24 cellular contexts compared by ENCODE assay signal in genomic region chr16:75092777-75093176, GRCh38. TPM values are rescaled to one million over a fixed set of nuclear protein-coding genes. Genes with fewer than 3 reads are reported as not detected.
DNase-seq lines count a peak whose midpoint lies in the region; ATAC-seq, FAIRE-seq and TF ChIP-seq lines count a peak whose summit lies in the region.
"Had no signal": no experiment of that assay in that cellular context is flagged by ENCODE, and none has a peak within 500 bp of the region (broad histone marks: within the 10 kb centered on the region; RNA-seq: fewer than 3 reads in every experiment).

No MANE protein-coding gene starts in this region.

- no peaks in the 10 kb centered on the region for H3K9me3 Mint-ChIP-seq in GM23338
- H3K9me3 Mint-ChIP-seq in activated T-helper 17 cell treated with anti-CD3 and anti-CD28 coated beads, Interleukin-2, amount 50 U/mL, for 72 hours = no peaks in the 10 kb centered on the region
- H3K9me3 Mint-ChIP-seq: CD4-positive, alpha-beta T cell; stimulated activated naive B cell treated with anti-CD40 and anti-IgM and Interleukin-4, amounts not matched to agents 10 μg/mL and 1 μg/mL and 100 μg/mL, for 72 hours had no signal

- H2AFZ ChIP-seq in GM23338 = no peak overlapping the region

- 51% methylated on average over 7 of the region's 7 CpGs for WGBS in A549 (ENCODE audit: missing lambda C conversion rate)

- FAIRE-seq in A549 (lab: Jason Lieb, UNC) = no peak
- FAIRE-seq: frontal cortex had no signal

- no peak for TF ChIP-seq POLR2A in A549 (IDR thresholded peaks at IDR 0.05; ENCODE audit: low read length)

- POLR2A ChIA-PET in A549 (lab: Yijun Ruan, JAX) = no interaction called here

- no peak overlapping the region for H3K4me3 ChIP-seq in A549
- no peak overlapping the region for H3K4me3 ChIP-seq in GM23338
- H3K4me3 ChIP-seq: right atrium auricular region had no signal

- no peak for TF ChIP-seq RAD21 in A549 (conservative IDR thresholded peaks at IDR 0.05 in 1 of 2, IDR thresholded peaks at IDR 0.05 in 1 of 2)

- H3K4me3 Mint-ChIP-seq in GM23338 = no peak overlapping the region
- H3K4me3 Mint-ChIP-seq in activated T-helper 17 cell treated with anti-CD3 and anti-CD28 coated beads, Interleukin-2, amount 50 U/mL, for 72 hours = no peak overlapping the region
- H3K4me3 Mint-ChIP-seq: activated CD8-positive, alpha-beta memory T cell treated with anti-CD3 and anti-CD28 coated beads, Interleukin-2, amount 10 ng/mL, durations not matched to agents 7 days and 5 days; CD4-positive, alpha-beta T cell; stimulated activated naive B cell treated with anti-CD40 and anti-IgM and Interleukin-4, amounts not matched to agents 10 μg/mL and 1 μg/mL and 100 μg/mL, for 72 hours had no signal

- peaks cover 2% of the 10 kb centered on the region; the same call in 1 of the 3 replicates for H3K36me3 Mint-ChIP-seq in GM23338 (ENCODE audit: low read depth)
- H3K36me3 Mint-ChIP-seq in activated T-helper 17 cell treated with anti-CD3 and anti-CD28 coated beads, Interleukin-2, amount 50 U/mL, for 72 hours (ENCODE audit: low read depth) = peaks cover 27% of the 10 kb centered on the region
- H3K36me3 Mint-ChIP-seq: activated CD8-positive, alpha-beta memory T cell treated with anti-CD3 and anti-CD28 coated beads, Interleukin-2, amount 10 ng/mL, durations not matched to agents 7 days and 5 days; stimulated activated naive B cell treated with anti-CD40 and anti-IgM and Interleukin-4, amounts not matched to agents 10 μg/mL and 1 μg/mL and 100 μg/mL, for 72 hours had no signal

- H3K4me2 ChIP-seq in A549 (peak overlapping the region; percentile 27; the same call in 1 of the 3 replicates), GM23338 (0 out of 2 replicates have a peak overlapping the region, but pooled peaks have one; percentile 19)
- H3K4me2 ChIP-seq: SK-N-SH had no signal

- H3K27me3 Mint-ChIP-seq in GM23338 (ENCODE audit: insufficient read depth, low read depth, poor library complexity) = peaks cover 15% of the 10 kb centered on the region
- H3K27me3 Mint-ChIP-seq in activated T-helper 17 cell treated with anti-CD3 and anti-CD28 coated beads, Interleukin-2, amount 50 U/mL, for 72 hours = no peaks in the 10 kb centered on the region
- H3K27me3 Mint-ChIP-seq: activated CD8-positive, alpha-beta memory T cell treated with anti-CD3 and anti-CD28 coated beads, Interleukin-2, amount 10 ng/mL, durations not matched to agents 7 days and 5 days; CD4-positive, alpha-beta T cell had no signal

- H3K9me2 ChIP-seq in GM23338 (ENCODE audit: insufficient read depth) = no peaks in the 10 kb centered on the region
- H3K9me2 ChIP-seq: SK-N-SH had no signal

- H3K4me1 Mint-ChIP-seq in GM23338 = peaks cover 45% of the 10 kb centered on the region
- H3K4me1 Mint-ChIP-seq in activated T-helper 17 cell treated with anti-CD3 and anti-CD28 coated beads, Interleukin-2, amount 50 U/mL, for 72 hours = peaks cover 31% of the 10 kb centered on the region

- peaks cover 51% of the 10 kb centered on the region for H3K79me2 ChIP-seq in GM23338 (replicated peaks; ENCODE audit: insufficient read depth)

- no peak for TF ChIP-seq EP300 in A549 (IDR thresholded peaks at IDR 0.05)

- no peak for DNase-seq in A549 (ENCODE audit: low read depth in 1 of 2, low spot score in 1 of 2)
- peak; percentile 63 for DNase-seq in GM23338 (ENCODE audit: low spot score)
- DNase-seq in mucosa of gallbladder (ENCODE audit: low spot score) = peak; percentile 49
- no peak for DNase-seq in middle frontal gyrus (ENCODE audit: extremely low spot score, low spot score)
- DNase-seq: activated CD4-positive, CD25-positive, alpha-beta regulatory T cell treated with anti-CD3 and anti-CD28 coated beads, Interleukin-2, amount 50 U/mL, for 72 hours; activated CD8-positive, alpha-beta memory T cell treated with anti-CD3 and anti-CD28 coated beads, Interleukin-2, amount 10 ng/mL, durations not matched to agents 7 days and 5 days; activated gamma-delta T cell; amygdala; caudate nucleus; CD4-positive, alpha-beta T cell; erythroblast; NCI-H774; nucleus accumbens; SK-N-SH; stimulated activated naive B cell treated with anti-CD40 and anti-IgM and Interleukin-4, amounts not matched to agents 10 μg/mL and 1 μg/mL and 100 μg/mL, for 72 hours; T1000 had no signal

- H3K9me3 ChIP-seq in A549 = no peaks in the 10 kb centered on the region
- H3K9me3 ChIP-seq: right atrium auricular region, SK-N-SH had no signal

- H3F3A ChIP-seq in GM23338 (replicated peaks; ENCODE audit: low read depth) = no peaks in the 10 kb centered on the region; the same call in 1 of the 2 replicates

- peaks cover 5% of the 10 kb centered on the region for H4K20me1 ChIP-seq in GM23338 (replicated peaks; ENCODE audit: insufficient read depth)

- ATAC-seq in A549 (peak in 1 of 2 experiments; percentile 12; a peak in 2 of 6 replicates), GM23338 (peak; percentile 45), GM18517 (IDR thresholded peaks at IDR 0.05; ENCODE audit: unreplicated experiment) (no peak), GM19455 (IDR thresholded peaks at IDR 0.05; ENCODE audit: unreplicated experiment) (no peak), HG03095 (IDR thresholded peaks at IDR 0.05; ENCODE audit: unreplicated experiment) (no peak)
- no peak for ATAC-seq in activated T-helper 17 cell treated with anti-CD3 and anti-CD28 coated beads, Interleukin-2, amount 50 U/mL, for 72 hours (replicated peaks)
- ATAC-seq: activated CD8-positive, alpha-beta memory T cell treated with anti-CD3 and anti-CD28 coated beads, Interleukin-2, amount 10 ng/mL, durations not matched to agents 7 days and 5 days; Panc1; stimulated activated naive B cell treated with anti-CD40 and anti-IgM and Interleukin-4, amounts not matched to agents 10 μg/mL and 1 μg/mL and 100 μg/mL, for 72 hours had no signal

- H3K27ac ChIP-seq in A549 = peak overlapping the region in 1 of 2 experiments; percentile 69; a peak in 3 of 6 replicates
- H3K27ac ChIP-seq in GM23338 (ENCODE audit: low read depth) = no peak overlapping the region
- H3K27ac ChIP-seq: right atrium auricular region had no signal

- TF ChIP-seq CTCF in A549 (IDR thresholded peaks at IDR 0.05) (no peak), GM23338 (conservative IDR thresholded peaks at IDR 0.05; ENCODE audit: low read depth in 2 of 2) (no peak)

- H3K36me3 ChIP-seq in GM23338 (ENCODE audit: insufficient read depth) = no peaks in the 10 kb centered on the region

- H3K4me1 ChIP-seq in A549 = peaks cover 35% of the 10 kb centered on the region
- peaks cover 27% of the 10 kb centered on the region for H3K4me1 ChIP-seq in GM23338 (ENCODE audit: insufficient read depth)

- CTCF ChIA-PET in A549 (lab: Yijun Ruan, JAX) = interaction anchor here (11.3 kb wide), 1 partner anchor 19 kb away, joined by 69 read pairs; no protein-coding TSS in a partner anchor

- H3K27ac Mint-ChIP-seq in GM23338 = no peak overlapping the region
- peak overlapping the region; percentile 61 for H3K27ac Mint-ChIP-seq in activated T-helper 17 cell treated with anti-CD3 and anti-CD28 coated beads, Interleukin-2, amount 50 U/mL, for 72 hours
- H3K27ac Mint-ChIP-seq: activated CD8-positive, alpha-beta memory T cell treated with anti-CD3 and anti-CD28 coated beads, Interleukin-2, amount 10 ng/mL, durations not matched to agents 7 days and 5 days; CD4-positive, alpha-beta T cell; stimulated activated naive B cell treated with anti-CD40 and anti-IgM and Interleukin-4, amounts not matched to agents 10 μg/mL and 1 μg/mL and 100 μg/mL, for 72 hours had no signal

- no peaks in the 10 kb centered on the region for H3K27me3 ChIP-seq in GM23338 (ENCODE audit: insufficient read depth)
- H3K27me3 ChIP-seq: right atrium auricular region had no signal

TF ChIP-seq in A549, 52 proteins besides CTCF, POLR2A, EP300 and RAD21 (continues in another document):
- no peak for TF ChIP-seq TFCP2L1 (CRISPR knock-in tag; IDR thresholded peaks at IDR 0.05)

TF ChIP-seq in GM23338, 12 proteins besides CTCF, POLR2A, EP300 and RAD21 (continues in another document):
- TF ChIP-seq EZH2phosphoT487 (IDR thresholded peaks at IDR 0.05; ENCODE audit: unreplicated experiment) (no peak), ZNF114 (CRISPR knock-in tag; IDR thresholded peaks at IDR 0.05) (no peak)

RNA-seq across cellular contexts. Expression of gene LDHD, which starts 23.8 kb away (rescaled TPM):
- 0.79 and 0.90 TPM in 2 replicates for polyA plus RNA-seq in A549 (2011; rRNA removed)
- polyA plus RNA-seq in A549 (2012; cell fraction: cytosol; rRNA removed) = 1.1 and 1.4 TPM in 2 replicates
- polyA plus RNA-seq in A549 (2012; cell fraction: nucleus; rRNA removed) = 3.0 and 3.8 TPM in 2 replicates
- polyA plus RNA-seq in A549 (2017; fragmentation: RNase III; extraction: RNeasy Plus Mini Kit Qiagen cat#74134 plus additional on column Dnase treatment) = 0.83 to 1.3 TPM (median 1.1 TPM) in 3 replicates
- 0.44 and 0.87 TPM in 2 replicates for polyA minus RNA-seq in A549 (2011; rRNA and poly(A)+ RNA removed)
- total RNA-seq in GM23338 (2014; rRNA removed; shearing (Covaris generic)) = 7.7 and 10.6 TPM in 2 replicates
- 3.9 and 5.0 TPM in 2 replicates for polyA plus RNA-seq in GM23338 (2016; fragmentation: Nextera tagmentation; extraction: Ambion mirVana)
- under 1 TPM; 0.11 to 0.48 TPM for total RNA-seq in activated T-helper 17 cell treated with anti-CD3 and anti-CD28 coated beads, Interleukin-2, amount 50 U/mL, for 72 hours
- 14.5 TPM for total RNA-seq in mucosa of gallbladder
- total RNA-seq: activated CD8-positive, alpha-beta memory T cell treated with anti-CD3 and anti-CD28 coated beads, Interleukin-2, amount 10 ng/mL, durations not matched to agents 7 days and 5 days; CD4-positive, alpha-beta T cell; HT1080 had no signal

RNA-seq across cellular contexts. Expression of gene ZFP1, which starts 55.5 kb away (rescaled TPM):
- 14.0 and 16.1 TPM in 2 replicates for polyA plus RNA-seq in A549 (2011; rRNA removed)
- polyA plus RNA-seq in A549 (2012; cell fraction: cytosol; rRNA removed) = 2.9 and 4.7 TPM in 2 replicates
- polyA plus RNA-seq in A549 (2012; cell fraction: nucleus; rRNA removed) = 1.4 and 2.2 TPM in 2 replicates
- polyA plus RNA-seq in A549 (2017; fragmentation: RNase III; extraction: RNeasy Plus Mini Kit Qiagen cat#74134 plus additional on column Dnase treatment) = 12.1 to 14.4 TPM (median 13.3 TPM) in 3 replicates
- 9.1 and 11.8 TPM in 2 replicates for polyA minus RNA-seq in A549 (2011; rRNA and poly(A)+ RNA removed)
- 12.5 and 13.4 TPM in 2 replicates for total RNA-seq in GM23338 (2014; rRNA removed; shearing (Covaris generic))
- polyA plus RNA-seq in GM23338 (2016; fragmentation: Nextera tagmentation; extraction: Ambion mirVana) = 4.1 and 4.8 TPM in 2 replicates
- 10 to 100 TPM; 16.9 to 19.0 TPM for total RNA-seq in activated T-helper 17 cell treated with anti-CD3 and anti-CD28 coated beads, Interleukin-2, amount 50 U/mL, for 72 hours
- total RNA-seq in mucosa of gallbladder = 11.4 TPM

Comparison
In these comparisons a context has a peak if more than half of its experiments do, and no peak if none do; other contexts are left out.
1. DNase-seq: peak in GM23338 (single experiment) and mucosa of gallbladder (single experiment); none in A549 (0 of 2) and middle frontal gyrus (single experiment).